In genomic region chr10:102241037-102241443, GRCh38 we compare ENCODE assay signal across 9 cellular contexts. TPM values are rescaled to one million over a fixed set of nuclear protein-coding genes. Genes with fewer than 3 reads are reported as not detected.
DNase-seq lines count a peak whose midpoint lies in the region; ATAC-seq, FAIRE-seq and TF ChIP-seq lines count a peak whose summit lies in the region.
"Had no signal": no experiment of that assay in that cellular context is flagged by ENCODE, and none has a peak within 500 bp of the region (broad histone marks: within the 10 kb centered on the region; RNA-seq: fewer than 3 reads in every experiment).

No MANE protein-coding gene starts in this region.

- H3K4me1 ChIP-seq in H1 (replicated peaks in 1 of 4; ENCODE audit: control insufficient read depth in 3 of 4, insufficient read depth in 4 of 4, low read length in 3 of 4): peaks cover 0 to 17% (median 7%) of the 10 kb centered on the region in 4 experiments

- H3K23me2 ChIP-seq in H1 (ENCODE audit: low read depth, low read length): peaks cover 12% of the 10 kb centered on the region

- H3K27ac ChIP-seq in H1 (ENCODE audit: low read depth, low read length): no peak overlapping the region

- H4K8ac ChIP-seq in H1 (ENCODE audit: extremely low read depth, insufficient read depth, low read length): no peak overlapping the region; the same call in 1 of the 2 replicates

- H3K23ac ChIP-seq in H1 (ENCODE audit: insufficient read length): no peak overlapping the region

- DNase-seq in AG10803 (ENCODE audit: low read depth) (no peak), HuH-7.5 (ENCODE audit: low spot score) (peak; percentile 64), H1 (ENCODE audit: low read depth in 1 of 2, low spot score in 2 of 2) (no peak), NCI-H1436 treated with DMSO at 0.1 percent for 48 hours (lab: John Stamatoyannopoulos, UW) (no peak), occipital lobe (lab: John Stamatoyannopoulos, UW) (no peak), putamen (ENCODE audit: low spot score) (no peak)
- peak in 1 of 10 donors; percentile 7 for DNase-seq in naive thymus-derived CD8-positive, alpha-beta T cell

- no peak for TF ChIP-seq RAD21 in H1 (IDR thresholded peaks at IDR 0.05 in 1 of 2, conservative IDR thresholded peaks at IDR 0.05 in 1 of 2; ENCODE audit: low read depth in 2 of 2, low read length in 2 of 2)

- H3K27ac Mint-ChIP-seq in naive thymus-derived CD8-positive, alpha-beta T cell: no peak overlapping the region

- peak overlapping the region; percentile 84 to 91 for H3K4me2 ChIP-seq in H1 (ENCODE audit: insufficient read depth in 1 of 2, low read depth in 2 of 2, low read length in 2 of 2)

- H3K36me3 ChIP-seq in H1 (ENCODE audit: control insufficient read depth in 2 of 4, insufficient read depth in 4 of 4, low read length in 3 of 4): no peaks in the 10 kb centered on the region; a peak in 1 of 8 replicates

- peaks cover 15 to 50% (median 34%) of the 10 kb centered on the region in 5 donors for H3K27me3 Mint-ChIP-seq in naive thymus-derived CD8-positive, alpha-beta T cell

- H2BK5ac ChIP-seq in H1 (ENCODE audit: low read depth, low read length): no peak overlapping the region

- no peak overlapping the region for H2BK20ac ChIP-seq in H1 (ENCODE audit: low read length)

- H3K9me3 Mint-ChIP-seq in naive thymus-derived CD8-positive, alpha-beta T cell: no peaks in the 10 kb centered on the region

- H4K20me1 ChIP-seq in H1 (replicated peaks in 1 of 2; ENCODE audit: control insufficient read depth in 1 of 2, insufficient read depth in 2 of 2, low read length in 2 of 2): peaks cover 0 to 9% of the 10 kb centered on the region in 2 experiments

- peaks cover 0 to 5% (median 0%) of the 10 kb centered on the region in 3 donors for H3K36me3 Mint-ChIP-seq in naive thymus-derived CD8-positive, alpha-beta T cell

- no peaks in the 10 kb centered on the region for H3K9me3 ChIP-seq in H1 (ENCODE audit: insufficient read depth in 2 of 2, low read depth in 1 of 2, low read length in 1 of 2)

- H3K4me3 ChIP-seq in AG10803 (ENCODE audit: low read length): peak overlapping the region; percentile 75
- H3K4me3 ChIP-seq in H1 (ENCODE audit: extremely low read depth in 1 of 4, insufficient read depth in 2 of 4, low read depth in 3 of 4, low read length in 4 of 4): peak overlapping the region; percentile 33 to 64 (median 56)

- no peak overlapping the region for H2AFZ ChIP-seq in H1 (ENCODE audit: low read length)

- TF ChIP-seq POLR2A in H1 (IDR thresholded peaks at IDR 0.05; ENCODE audit: control extremely low read depth in 1 of 2, low read depth in 2 of 2, low read length in 2 of 2): no peak

- H3K56ac ChIP-seq in H1 (replicated peaks; ENCODE audit: insufficient read length, low read depth, low read length): no peak overlapping the region

- ATAC-seq in naive thymus-derived CD8-positive, alpha-beta T cell: no peak
- ATAC-seq in HG03045 (IDR thresholded peaks at IDR 0.05; ENCODE audit: unreplicated experiment): no peak

- peaks cover 0 to 3% of the 10 kb centered on the region in 2 experiments; a peak in 1 of 4 replicates for H3K79me2 ChIP-seq in H1 (ENCODE audit: control insufficient read depth in 1 of 2, insufficient read depth in 2 of 2, low read length in 2 of 2)

- H2BK12ac ChIP-seq in H1 (ENCODE audit: low read depth, low read length): no peak overlapping the region

- no peak overlapping the region for H2BK15ac ChIP-seq in H1 (ENCODE audit: low read length)

- no peak for TF ChIP-seq EP300 in H1 (IDR thresholded peaks at IDR 0.05; ENCODE audit: borderline replicate concordance in 1 of 2, low read depth in 2 of 2, low read length in 2 of 2)

- H3K14ac ChIP-seq in H1 (ENCODE audit: insufficient read length): no peak overlapping the region

- no peak overlapping the region for H4K91ac ChIP-seq in H1 (replicated peaks; ENCODE audit: insufficient read length, low read length)

- H3K18ac ChIP-seq in H1 (ENCODE audit: extremely low read depth, low read length): no peak overlapping the region

- no peak overlapping the region for H3K4ac ChIP-seq in H1 (replicated peaks; ENCODE audit: insufficient read length, low read depth, low read length)

- peaks cover 7 to 31% (median 28%) of the 10 kb centered on the region in 4 donors for H3K4me1 Mint-ChIP-seq in naive thymus-derived CD8-positive, alpha-beta T cell

- no peak overlapping the region for H2AK5ac ChIP-seq in H1 (ENCODE audit: low read depth, low read length)

- no peak overlapping the region for H2BK120ac ChIP-seq in H1 (replicated peaks; ENCODE audit: low read depth, low read length)

- peaks cover 48 to 73% (median 63%) of the 10 kb centered on the region in 4 experiments for H3K27me3 ChIP-seq in H1 (replicated peaks in 1 of 4; ENCODE audit: control insufficient read depth in 3 of 4, extremely low read depth in 1 of 4, insufficient read depth in 3 of 4, low read length in 3 of 4)

- H3K9ac ChIP-seq in H1 (replicated peaks in 1 of 4; ENCODE audit: extremely low read depth in 1 of 4, low read depth in 3 of 4, low read length in 3 of 4): no peak overlapping the region

- peaks cover under 1% of the 10 kb centered on the region; the same call in 1 of the 2 replicates for H3K79me1 ChIP-seq in H1 (ENCODE audit: low read depth, low read length)

- no peak overlapping the region for H4K5ac ChIP-seq in H1 (ENCODE audit: insufficient read length, low read depth, low read length)

- TF ChIP-seq CTCF in AG10803 (conservative IDR thresholded peaks at IDR 0.05; ENCODE audit: low read length) (no peak), H1 (IDR thresholded peaks at IDR 0.05; ENCODE audit: control extremely low read depth in 1 of 3, insufficient read depth in 1 of 3, low read depth in 1 of 3, low read length in 3 of 3) (no peak)

- POLR2A ChIA-PET in H1 (lab: Charles Lee; ENCODE audit: partially characterized antibody): interaction anchor here (0.6 to 2.1 kb wide), 4 partner anchors 10 to 111 kb away, joined by 3 to 15 read pairs (median 3); no protein-coding TSS in a partner anchor
- POLR2A ChIA-PET in naive thymus-derived CD8-positive, alpha-beta T cell (lab: Charles Lee): interaction anchor here (1.6 kb wide), 1 partner anchor 11 kb away, joined by 4 read pairs; no protein-coding TSS in a partner anchor

- 2% methylated on average over 12 of the region's 20 CpGs; no CpG with 5 or more reads in 1 of the 2 experiments for WGBS in H1 (ENCODE audit: extremely low coverage in 1 of 2, insufficient coverage in 1 of 2, insufficient read length in 1 of 2, insufficient replicate concordance in 2 of 2, low coverage in 1 of 2, low lambda C conversion rate in 2 of 2, missing lambda C conversion rate in 1 of 2), 2 experiments

- CTCF ChIA-PET in H1 (lab: Charles Lee; ENCODE audit: partially characterized antibody): interaction anchor here (0.6 to 24.6 kb wide), 10 partner anchors 10 to 326 kb away, joined by 3 to 862 read pairs (median 4); no protein-coding TSS in a partner anchor

- H3K4me3 Mint-ChIP-seq in naive thymus-derived CD8-positive, alpha-beta T cell: peak overlapping the region; percentile 37 to 83 (median 60)

- FAIRE-seq in H1 (lab: Jason Lieb, UNC): no peak

TF ChIP-seq in H1, 55 proteins besides CTCF, POLR2A, EP300 and RAD21 (continues in another document):
- TF ChIP-seq SUZ12 (IDR thresholded peaks at IDR 0.05; ENCODE audit: low read length) (peak; percentile 31), JUND (IDR thresholded peaks at IDR 0.05; ENCODE audit: low read length) (no peak), KDM4A (IDR thresholded peaks at IDR 0.05; ENCODE audit: low read depth, low read length, severe bottlenecking) (peak; percentile 92), TAF7 (optimal IDR thresholded peaks at IDR 0.05; ENCODE audit: borderline replicate concordance, low read depth, low read length) (no peak), SIN3A (conservative IDR thresholded peaks at IDR 0.05 in 1 of 2, IDR thresholded peaks at IDR 0.05 in 1 of 2; ENCODE audit: low read depth in 1 of 2, low read length in 2 of 2) (peak in 1 of 2 experiments; percentile 11; a peak in 1 of 4 replicates)

RNA-seq across cellular contexts. Expression of gene PITX3, which starts 0.3 kb away (rescaled TPM):
- 0.41 and 0.54 TPM in 2 replicates for total RNA-seq in H1 (2021; fragmentation: NEBNext Ultra II Directional; extraction: Animal tissue kit (Norgen Biotek cat#: 25700))
- polyA plus RNA-seq in H1 (2011; rRNA removed): 0.18 and 0.22 TPM in 2 replicates
- 0.18 TPM for polyA plus RNA-seq in H1 (2011; cell fraction: cytosol; rRNA removed)
- 0.09 TPM for polyA plus RNA-seq in H1 (2011; cell fraction: nucleus; rRNA removed)
- 0.11 to 0.21 TPM (median 0.17 TPM) in 3 of 4 replicates, not detected in the other for polyA plus RNA-seq in H1 (2012, experiment 1 of 2)
- polyA plus RNA-seq in H1 (2012, experiment 2 of 2): not detected
- 0.24 TPM for polyA plus RNA-seq in H1 (2013, experiment 1 of 2)
- 0.20 TPM for polyA plus RNA-seq in H1 (2013, experiment 2 of 2)
- polyA minus RNA-seq in H1 (2011; rRNA and poly(A)+ RNA removed): not detected in 2 replicates
- polyA minus RNA-seq in H1 (2011; cell fraction: cytosol; rRNA and poly(A)+ RNA removed): not detected
- not detected for polyA minus RNA-seq in H1 (2011; cell fraction: nucleus; rRNA and poly(A)+ RNA removed)
- not detected for total RNA-seq in naive thymus-derived CD8-positive, alpha-beta T cell
- polyA plus RNA-seq in naive thymus-derived CD8-positive, alpha-beta T cell: not detected
- total RNA-seq in occipital lobe: not detected
- total RNA-seq: glomerular endothelial cell had no signal

RNA-seq across cellular contexts. Expression of gene GBF1, which starts 4.3 kb away (rescaled TPM):
- 24.4 and 25.5 TPM in 2 replicates for total RNA-seq in H1 (2021; fragmentation: NEBNext Ultra II Directional; extraction: Animal tissue kit (Norgen Biotek cat#: 25700))
- polyA plus RNA-seq in H1 (2011; rRNA removed): 11.0 and 16.3 TPM in 2 replicates
- 9.0 TPM for polyA plus RNA-seq in H1 (2011; cell fraction: cytosol; rRNA removed)
- 29.0 TPM for polyA plus RNA-seq in H1 (2011; cell fraction: nucleus; rRNA removed)
- 18.5 to 21.7 TPM (median 19.9 TPM) in 4 replicates for polyA plus RNA-seq in H1 (2012, experiment 1 of 2)
- polyA plus RNA-seq in H1 (2012, experiment 2 of 2): 8.4 TPM
- polyA plus RNA-seq in H1 (2013, experiment 1 of 2): 11.0 TPM
- polyA plus RNA-seq in H1 (2013, experiment 2 of 2): 9.6 TPM
- 39.8 and 41.2 TPM in 2 replicates for polyA minus RNA-seq in H1 (2011; rRNA and poly(A)+ RNA removed)
- polyA minus RNA-seq in H1 (2011; cell fraction: cytosol; rRNA and poly(A)+ RNA removed): 21.5 TPM
- polyA minus RNA-seq in H1 (2011; cell fraction: nucleus; rRNA and poly(A)+ RNA removed): 26.0 TPM
- 10 to 100 TPM; 36.9 to 41.0 TPM for total RNA-seq in naive thymus-derived CD8-positive, alpha-beta T cell
- 10 to 100 TPM in 2 of 3 donors, 1 to 10 TPM in 1; 6.3 to 17.1 (median 10.7) TPM for polyA plus RNA-seq in naive thymus-derived CD8-positive, alpha-beta T cell
- 16.5 TPM for total RNA-seq in occipital lobe

RNA-seq across cellular contexts. Expression of gene ELOVL3, which starts 14.9 kb away (rescaled TPM):
- 0.31 TPM in 1 of 2 replicates, not detected in the other for total RNA-seq in H1 (2021; fragmentation: NEBNext Ultra II Directional; extraction: Animal tissue kit (Norgen Biotek cat#: 25700))
- 0.19 and 0.27 TPM in 2 replicates for polyA plus RNA-seq in H1 (2011; rRNA removed)
- polyA plus RNA-seq in H1 (2011; cell fraction: cytosol; rRNA removed): 0.30 TPM
- polyA plus RNA-seq in H1 (2011; cell fraction: nucleus; rRNA removed): 0.13 TPM
- polyA plus RNA-seq in H1 (2012, experiment 1 of 2): 0.13 to 0.27 TPM (median 0.19 TPM) in 3 of 4 replicates, not detected in the other
- polyA plus RNA-seq in H1 (2012, experiment 2 of 2): not detected
- polyA plus RNA-seq in H1 (2013, experiment 1 of 2): 0.22 TPM
- polyA plus RNA-seq in H1 (2013, experiment 2 of 2): 0.22 TPM
- 0.32 TPM in 1 of 2 replicates, not detected in the other for polyA minus RNA-seq in H1 (2011; rRNA and poly(A)+ RNA removed)
- polyA minus RNA-seq in H1 (2011; cell fraction: cytosol; rRNA and poly(A)+ RNA removed): not detected
- 0.60 TPM for polyA minus RNA-seq in H1 (2011; cell fraction: nucleus; rRNA and poly(A)+ RNA removed)
- not detected for total RNA-seq in naive thymus-derived CD8-positive, alpha-beta T cell
- not detected for polyA plus RNA-seq in naive thymus-derived CD8-positive, alpha-beta T cell
- 0.16 TPM for total RNA-seq in occipital lobe
- total RNA-seq: glomerular endothelial cell had no signal
